24 cellular contexts compared by ENCODE assay signal in the genomic region with DNA sequence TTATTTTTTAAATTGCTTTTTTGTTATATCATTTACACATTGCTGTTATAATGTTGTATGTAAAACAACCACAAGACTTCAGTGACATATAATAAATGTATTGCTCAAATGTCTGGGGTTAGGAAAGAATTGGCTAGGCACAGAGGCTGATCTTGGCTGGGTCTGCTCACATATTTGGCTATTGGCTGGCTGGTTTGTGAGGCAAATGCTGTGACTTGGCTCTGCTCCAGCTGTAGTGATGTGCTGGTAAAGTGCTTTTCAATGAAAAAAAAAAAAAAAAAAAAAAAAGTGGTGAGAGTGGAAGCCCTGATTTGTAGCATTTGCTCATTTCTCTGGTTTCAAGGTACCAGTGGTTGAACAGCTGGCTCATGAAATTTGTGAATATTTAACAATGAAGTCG. TPM values are rescaled to one million over a fixed set of nuclear protein-coding genes. Genes with fewer than 3 reads are reported as not detected.
A peak's percentile ranks its signal among the peaks of the same experiment; 100 is the strongest.
DNase-seq lines count a peak whose midpoint lies in the region; ATAC-seq and TF ChIP-seq lines count a peak whose summit lies in the region.
"Had no signal": no experiment of that assay in that cellular context is flagged by ENCODE, and none has a peak within 500 bp of the region (broad histone marks: within the 10 kb centered on the region; RNA-seq: fewer than 3 reads in every experiment).

No MANE protein-coding gene starts in this region.

- ATAC-seq in GM18498 (IDR thresholded peaks at IDR 0.05; ENCODE audit: unreplicated experiment) = no peak
- ATAC-seq: left lung, psoas muscle, SK-N-SH treated with all-trans-retinoic acid at 6 μM for 48 hours had no signal

- peak; percentile 4 to 32 for DNase-seq in NCI-H2081 (lab: John Stamatoyannopoulos, UW)
- no peak for DNase-seq in NCI-H2081 treated with DMSO at 0.1 percent for 48 hours (lab: John Stamatoyannopoulos, UW)
- DNase-seq in NCI-H2171 (lab: John Stamatoyannopoulos, UW) = peak; percentile 63
- DNase-seq in cerebellum (ENCODE audit: low spot score) = peak; percentile 32
- DNase-seq in retinal pigment epithelial cell (ENCODE audit: low read depth) = peak; percentile 21
- DNase-seq in LoVo (ENCODE audit: low spot score) = no peak
- no peak for DNase-seq in NCI-H2029 treated with DMSO at 0.1 percent for 48 hours (lab: John Stamatoyannopoulos, UW)
- DNase-seq: activated B cell treated with CpG ODN at 0.5 μM for 24 hours; activated CD4-positive, alpha-beta memory T cell treated with anti-CD3 and anti-CD28 coated beads for 36 hours; activated naive CD4-positive, alpha-beta T cell treated with Interleukin-2 at 50 U/mL for 16 hours; DMS 273 treated with DMSO at 0.1 percent for 48 hours; H9; left lung; NCI-H187 treated with DMSO at 0.1 percent for 48 hours; psoas muscle; RPMI8226; uterus had no signal

- TF ChIP-seq CTCF in retinal pigment epithelial cell (conservative IDR thresholded peaks at IDR 0.05; ENCODE audit: low read depth, low read length) = no peak

- H3K4me3 ChIP-seq in retinal pigment epithelial cell (ENCODE audit: low read length) = no peak overlapping the region
- H3K4me3 ChIP-seq: left lung, psoas muscle, uterus had no signal

RNA-seq across cellular contexts. Expression of a gene that starts 43.6 kb away (rescaled TPM):
- total RNA-seq in cerebellum = 9.5 TPM
- total RNA-seq: A673; activated B cell treated with CpG ODN at 0.5 μM for 24 hours; activated CD4-positive, alpha-beta memory T cell treated with anti-CD3 and anti-CD28 coated beads for 36 hours; endothelial cell of umbilical vein; glomerular endothelial cell; HT1080; left lung; neural crest cell; psoas muscle; uterus had no signal

Comparison
In these comparisons a context has a peak if more than half of its experiments do, and no peak if none do; other contexts are left out.
1. DNase-seq: peak in NCI-H2081 (2 of 2), NCI-H2171 (single experiment), cerebellum (single experiment) and retinal pigment epithelial cell (single experiment); none in NCI-H2081 treated with DMSO at 0.1 percent for 48 hours (single experiment), LoVo (single experiment) and NCI-H2029 treated with DMSO at 0.1 percent for 48 hours (single experiment).